Comparison of ENCODE assay signal across 19 cellular contexts in the genomic region with DNA sequence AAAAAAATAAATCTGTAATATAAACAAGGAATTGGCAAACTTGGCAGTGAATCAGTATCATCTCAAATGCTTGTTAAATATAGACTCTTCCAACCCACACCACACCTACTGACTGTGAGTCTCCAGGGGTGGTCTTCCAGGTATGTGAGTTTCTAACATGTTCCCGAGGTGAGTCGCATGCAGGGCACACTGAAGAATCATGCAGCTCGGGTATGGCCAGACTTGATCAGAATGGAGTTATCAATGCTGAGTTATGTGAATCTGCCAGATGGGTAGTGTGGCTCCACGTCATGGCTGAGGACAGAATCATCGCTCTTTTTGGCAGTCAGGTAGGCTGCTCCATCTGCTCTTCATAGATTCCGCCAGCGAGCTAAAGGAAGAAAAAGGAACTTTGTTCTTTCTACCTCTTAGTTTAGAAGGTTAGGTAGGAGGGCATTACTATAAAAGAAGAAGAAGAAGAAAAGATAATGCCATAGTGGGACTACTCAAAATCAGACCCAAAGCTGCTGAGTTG.
"Had no signal": no experiment of that assay in that cellular context is flagged by ENCODE, and none has a peak within 500 bp of the region (broad histone marks: within the 10 kb centered on the region; RNA-seq: fewer than 3 reads in every experiment).

No MANE protein-coding gene starts in this region.

- H3K36me3 ChIP-seq: adrenal gland, breast epithelium, sigmoid colon, thyroid gland, uterus, WERI-Rb-1 had no signal

- ATAC-seq: activated naive CD4-positive, alpha-beta T cell treated with anti-CD3 and anti-CD28 coated beads, Interleukin-2, amount 50 U/mL, for 72 hours; natural killer cell treated with Interleukin-12 subunit alpha and Interleukin-12 subunit beta and Interleukin-15 and Interleukin-18, amount 100 ng/mL, for 72 hours; stimulated activated naive B cell treated with anti-CD40 and anti-IgM and Interleukin-4, amounts not matched to agents 10 μg/mL and 1 μg/mL and 100 μg/mL, for 72 hours had no signal

- H3K9me3 ChIP-seq: adrenal gland, breast epithelium, sigmoid colon, thyroid gland, uterus had no signal

- DNase-seq: activated CD4-positive, alpha-beta T cell treated with anti-CD3 and anti-CD28 coated beads, Interleukin-2, amount 50 U/mL, for 4 hours; activated gamma-delta T cell treated with Interleukin-2 at 50 U/mL for 16 hours; adrenal gland; effector CD8-positive, alpha-beta T cell; islet precursor cell; sigmoid colon; stimulated activated CD4-positive, alpha-beta T cell treated with anti-CD3 and anti-CD28 coated beads, Interleukin-4, amount 100 ng/mL, for 4 hours; stimulated activated naive B cell treated with anti-CD40 and anti-IgM and Interleukin-4, amounts not matched to agents 10 μg/mL and 1 μg/mL and 100 μg/mL, for 72 hours; thyroid gland; uterus; WERI-Rb-1 had no signal

- H3K4me2 ChIP-seq: hepatocyte had no signal

- H3K27ac ChIP-seq: adrenal gland, breast epithelium, hepatocyte, parathyroid adenoma, sigmoid colon, thyroid gland, uterus, WERI-Rb-1 had no signal

- H3K79me2 ChIP-seq: hepatocyte, parathyroid adenoma had no signal

- FAIRE-seq: astrocyte, endothelial cell of umbilical vein had no signal

- H3K9ac ChIP-seq: parathyroid adenoma had no signal

- H3K27me3 ChIP-seq: adrenal gland, breast epithelium, hepatocyte, sigmoid colon, thyroid gland, uterus had no signal

- H3K4me3 ChIP-seq: adrenal gland, breast epithelium, hepatocyte, lung, sigmoid colon, thyroid gland, uterus had no signal

- H2AFZ ChIP-seq: hepatocyte, parathyroid adenoma had no signal

- H3K4me1 ChIP-seq: adrenal gland, breast epithelium, parathyroid adenoma, sigmoid colon, thyroid gland, uterus had no signal
